8 cellular contexts compared by ENCODE assay signal in the genomic region with DNA sequence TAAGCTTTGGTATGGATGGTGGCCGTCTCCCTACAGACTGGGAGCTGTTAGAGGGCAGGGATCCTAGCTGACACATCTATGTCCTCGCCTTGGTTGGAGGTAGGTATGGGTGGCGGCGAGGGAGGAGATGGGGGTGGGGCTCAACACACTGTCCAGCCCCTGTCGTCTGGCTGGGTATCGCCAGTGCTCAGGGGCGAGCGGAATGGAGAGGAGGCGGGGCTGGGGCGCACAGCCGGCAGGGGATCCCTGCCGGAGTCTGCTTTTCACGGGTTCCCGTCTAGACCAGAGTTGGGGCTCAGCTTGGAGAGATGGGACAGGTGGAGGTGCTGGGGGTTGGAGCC. TPM values are rescaled to one million over a fixed set of nuclear protein-coding genes. Genes with fewer than 3 reads are reported as not detected.
DNase-seq lines count a peak whose midpoint lies in the region; ATAC-seq lines count a peak whose summit lies in the region.

No MANE protein-coding gene starts in this region.

- no peaks in the 10 kb centered on the region for H3K36me3 ChIP-seq in naive thymus-derived CD4-positive, alpha-beta T cell (ENCODE audit: control insufficient read depth in 2 of 3, insufficient read depth in 3 of 3, low read length in 3 of 3)

- peaks cover 17 to 29% of the 10 kb centered on the region in 2 donors for H3K4me1 ChIP-seq in naive thymus-derived CD4-positive, alpha-beta T cell (ENCODE audit: control insufficient read depth in 2 of 2, insufficient read depth in 2 of 2, low read length in 2 of 2)

- H3K27ac ChIP-seq in naive thymus-derived CD4-positive, alpha-beta T cell (ENCODE audit: low read depth, low read length): peak overlapping the region; percentile 69

- DNase-seq in DMS153 treated with DMSO at 0.1 percent for 48 hours (lab: John Stamatoyannopoulos, UW; ENCODE audit: unreplicated experiment): peak; percentile 23
- no peak for DNase-seq in DMS153 (lab: John Stamatoyannopoulos, UW)
- peak; percentile 63 for DNase-seq in NCI-H2227 (lab: John Stamatoyannopoulos, UW; ENCODE audit: unreplicated experiment)
- DNase-seq in central memory CD8-positive, alpha-beta T cell (ENCODE audit: low spot score in 2 of 2): no peak
- DNase-seq in naive thymus-derived CD4-positive, alpha-beta T cell: peak in 1 of 9 donors; percentile 42
- DNase-seq in Ammon's horn (ENCODE audit: low spot score): no peak
- no peak for DNase-seq in dedifferentiated amniotic fluid mesenchymal stem cell (ENCODE audit: extremely low spot score)
- DNase-seq in amniotic stem cell (lab: John Stamatoyannopoulos, UW): no peak

- peak overlapping the region; percentile 71 for H3K4me3 ChIP-seq in naive thymus-derived CD4-positive, alpha-beta T cell (ENCODE audit: low read length)

- POLR2A ChIA-PET in naive thymus-derived CD4-positive, alpha-beta T cell (lab: Charles Lee): interaction anchor here (0.6 to 10.5 kb wide), 10 partner anchors 9 to 488 kb away, joined by 3 to 162 read pairs (median 8); a partner anchor contains a TSS

- H3K4me1 Mint-ChIP-seq in central memory CD8-positive, alpha-beta T cell: peaks cover 25% of the 10 kb centered on the region
- peaks cover 34 to 49% (median 40%) of the 10 kb centered on the region in 7 donors for H3K4me1 Mint-ChIP-seq in naive thymus-derived CD4-positive, alpha-beta T cell

- CTCF ChIA-PET in naive thymus-derived CD4-positive, alpha-beta T cell (lab: Charles Lee): interaction anchor here (0.6 to 14.8 kb wide), 10 partner anchors 10 to 1091 kb away, joined by 3 to 457 read pairs (median 6); a partner anchor contains a TSS

- no peaks in the 10 kb centered on the region for H3K9me3 Mint-ChIP-seq in central memory CD8-positive, alpha-beta T cell
- H3K9me3 Mint-ChIP-seq in naive thymus-derived CD4-positive, alpha-beta T cell: no peaks in the 10 kb centered on the region

- intact Hi-C loops in naive thymus-derived CD4-positive, alpha-beta T cell (cut with micrococcal nuclease): loop anchor here (1.0 to 10.0 kb wide), 8 partner anchors 14 to 982 kb away; a partner anchor contains a TSS

- H3K9me3 ChIP-seq in naive thymus-derived CD4-positive, alpha-beta T cell (ENCODE audit: control insufficient read depth in 2 of 3, low read length in 3 of 3): no peaks in the 10 kb centered on the region

- H3K27ac Mint-ChIP-seq in central memory CD8-positive, alpha-beta T cell (ENCODE audit: low read depth): no peak overlapping the region
- H3K27ac Mint-ChIP-seq in naive thymus-derived CD4-positive, alpha-beta T cell: peak overlapping the region; percentile 15 to 87 (median 59)

- H3K27me3 Mint-ChIP-seq in central memory CD8-positive, alpha-beta T cell: no peaks in the 10 kb centered on the region
- H3K27me3 Mint-ChIP-seq in naive thymus-derived CD4-positive, alpha-beta T cell: peaks cover 0 to 16% (median 0%) of the 10 kb centered on the region in 5 donors

- peak overlapping the region; percentile 74 for H3K4me3 Mint-ChIP-seq in central memory CD8-positive, alpha-beta T cell
- peak overlapping the region; percentile 71 to 96 (median 84) for H3K4me3 Mint-ChIP-seq in naive thymus-derived CD4-positive, alpha-beta T cell

- peaks cover 9% of the 10 kb centered on the region for H3K36me3 Mint-ChIP-seq in central memory CD8-positive, alpha-beta T cell (ENCODE audit: insufficient read depth)
- peaks cover 0 to 1% (median 0%) of the 10 kb centered on the region in 5 donors for H3K36me3 Mint-ChIP-seq in naive thymus-derived CD4-positive, alpha-beta T cell

- ATAC-seq in central memory CD8-positive, alpha-beta T cell (replicated peaks; ENCODE audit: extremely low read depth, poor library complexity, severe bottlenecking): no peak
- peak; percentile 0 for ATAC-seq in naive thymus-derived CD4-positive, alpha-beta T cell

- H3K27me3 ChIP-seq in naive thymus-derived CD4-positive, alpha-beta T cell (ENCODE audit: control insufficient read depth in 2 of 2, insufficient read depth in 2 of 2, low read length in 2 of 2): no peaks in the 10 kb centered on the region

RNA-seq across cellular contexts. Expression of a gene that starts 16.1 kb away (rescaled TPM):
- 100 to 1,000 TPM in 2 of 5 experiments, 10 to 100 TPM in 2, 1 to 10 TPM in 1; 5.6 to 501 (median 33.7) TPM for total RNA-seq in naive thymus-derived CD4-positive, alpha-beta T cell
- 1 to 10 TPM; 1.1 to 1.3 TPM for polyA plus RNA-seq in naive thymus-derived CD4-positive, alpha-beta T cell

RNA-seq across cellular contexts. Expression of a gene that starts 28.4 kb away (rescaled TPM):
- total RNA-seq in naive thymus-derived CD4-positive, alpha-beta T cell: 100 to 1,000 TPM in 2 of 5 experiments, 1 to 10 TPM in 1, under 1 TPM in 2; 0.89 to 279 (median 7.1) TPM
- polyA plus RNA-seq in naive thymus-derived CD4-positive, alpha-beta T cell: 1 to 10 TPM in 1 of 2 donors, under 1 TPM in 1; 0.28 to 1.1 TPM

RNA-seq across cellular contexts. Expression of a gene that starts 47.0 kb away (rescaled TPM):
- total RNA-seq in naive thymus-derived CD4-positive, alpha-beta T cell: 10 to 100 TPM; 20.7 to 39.7 (median 34.3) TPM
- 10 to 100 TPM; 20.9 to 30.9 TPM for polyA plus RNA-seq in naive thymus-derived CD4-positive, alpha-beta T cell

RNA-seq across cellular contexts. Expression of a gene that starts 56.7 kb away (rescaled TPM):
- under 1 TPM in 2 of 5 experiments, not detected in 3; 0.24 to 0.27 TPM for total RNA-seq in naive thymus-derived CD4-positive, alpha-beta T cell
- not detected for polyA plus RNA-seq in naive thymus-derived CD4-positive, alpha-beta T cell

Comparison
In these comparisons a context has a peak if more than half of its experiments do, and no peak if none do; other contexts are left out.
1. DNase-seq: peak in DMS153 treated with DMSO at 0.1 percent for 48 hours (single experiment) and NCI-H2227 (single experiment); none in DMS153 (single experiment), central memory CD8-positive, alpha-beta T cell (0 of 2), Ammon's horn (single experiment), dedifferentiated amniotic fluid mesenchymal stem cell (single experiment) and amniotic stem cell (single experiment).